Comparison of ENCODE assay signal across 13 cellular contexts in the genomic region with DNA sequence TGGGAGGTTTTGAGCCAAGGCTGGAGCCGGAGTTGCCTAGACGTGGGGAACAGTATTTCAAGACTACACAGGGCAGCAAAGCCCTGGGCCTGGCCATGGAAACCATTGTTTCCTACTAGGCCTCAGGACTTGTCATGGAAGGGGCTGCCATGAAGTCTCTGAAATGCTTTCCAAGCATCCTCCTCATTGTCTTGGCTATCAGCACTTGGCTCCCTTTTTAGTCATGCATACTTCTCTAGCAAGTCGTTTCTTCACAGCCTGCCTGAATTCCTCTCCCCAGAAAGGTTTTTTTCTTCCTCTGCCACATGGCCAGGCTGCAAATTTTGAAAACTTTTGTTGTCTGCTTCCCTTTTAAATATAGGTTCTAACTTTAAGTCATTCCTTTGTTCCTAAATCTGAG.
DNase-seq lines count a peak whose midpoint lies in the region; ATAC-seq and TF ChIP-seq lines count a peak whose summit lies in the region.
"Had no signal": no experiment of that assay in that cellular context is flagged by ENCODE, and none has a peak within 500 bp of the region (broad histone marks: within the 10 kb centered on the region; RNA-seq: fewer than 3 reads in every experiment).

No MANE protein-coding gene starts in this region.

- CTCF ChIA-PET in WTC11 (lab: Charles Lee), result no interaction called here

- H3K36me3 ChIP-seq in GM23338 (ENCODE audit: insufficient read depth) (no peaks in the 10 kb centered on the region), neuron (ENCODE audit: insufficient read depth, low read length) (no peaks in the 10 kb centered on the region), hepatocyte (replicated peaks; ENCODE audit: insufficient read depth, low read depth) (no peaks in the 10 kb centered on the region)
- H3K36me3 ChIP-seq: BLaER1 treated with 17β-estradiol and CSF1 and Interleukin-3, amounts not matched to agents 10 nM and 100 nM had no signal

- H3K4me3 ChIP-seq in GM23338 (no peak overlapping the region), fibroblast of pulmonary artery (replicated peaks; ENCODE audit: low read depth, low read length) (no peak overlapping the region), neuron (ENCODE audit: low read length) (no peak overlapping the region), hepatocyte (no peak overlapping the region)
- H3K4me3 ChIP-seq: BLaER1 treated with 17β-estradiol and CSF1 and Interleukin-3, amounts not matched to agents 10 nM and 100 nM had no signal

- no peaks in the 10 kb centered on the region for H3K9me3 ChIP-seq in neuron (ENCODE audit: low read length)
- H3K9me3 ChIP-seq in hepatocyte (ENCODE audit: low read depth), result no peaks in the 10 kb centered on the region

- POLR2A ChIA-PET in WTC11 (lab: Charles Lee), result no interaction called here

- H3K9me2 ChIP-seq in GM23338 (ENCODE audit: insufficient read depth), result no peaks in the 10 kb centered on the region
- H3K9me2 ChIP-seq in hepatocyte (replicated peaks; ENCODE audit: insufficient read depth), result no peaks in the 10 kb centered on the region

- no peaks in the 10 kb centered on the region for H3K27me3 ChIP-seq in GM23338 (ENCODE audit: insufficient read depth)
- no peaks in the 10 kb centered on the region for H3K27me3 ChIP-seq in neuron (ENCODE audit: insufficient read depth, low read length)
- H3K27me3 ChIP-seq in hepatocyte, result no peaks in the 10 kb centered on the region
- H3K27me3 ChIP-seq: BLaER1 treated with 17β-estradiol and CSF1 and Interleukin-3, amounts not matched to agents 10 nM and 100 nM had no signal

- DNase-seq in GM23338 (ENCODE audit: low spot score) (peak; percentile 30), WTC11 (ENCODE audit: low spot score) (no peak), fibroblast of pulmonary artery (ENCODE audit: low read depth) (peak; percentile 3), NCI-H2081 treated with DMSO at 0.1 percent for 48 hours (lab: John Stamatoyannopoulos, UW) (no peak), hepatocyte (ENCODE audit: low spot score) (no peak), HK-2 (ENCODE audit: unreplicated experiment) (no peak)
- DNase-seq: ACHN; CD4-positive, CD25-positive, alpha-beta regulatory T cell; DMS53; IMR-90 had no signal

- H3K4me1 ChIP-seq in GM23338 (ENCODE audit: insufficient read depth) (no peaks in the 10 kb centered on the region), neuron (ENCODE audit: insufficient read depth, low read length) (no peaks in the 10 kb centered on the region), hepatocyte (ENCODE audit: insufficient read depth) (no peaks in the 10 kb centered on the region)

- peak overlapping the region; percentile 3; the same call in 1 of the 2 replicates for H2AFZ ChIP-seq in GM23338
- H2AFZ ChIP-seq in neuron (ENCODE audit: low read depth, low read length), result peak overlapping the region; percentile 15
- H2AFZ ChIP-seq in hepatocyte, result no peak overlapping the region

- H4K20me1 ChIP-seq in GM23338 (replicated peaks; ENCODE audit: insufficient read depth) (no peaks in the 10 kb centered on the region), hepatocyte (ENCODE audit: insufficient read depth, poor library complexity, severe bottlenecking) (no peaks in the 10 kb centered on the region)
- H4K20me1 ChIP-seq: BLaER1 treated with 17β-estradiol and CSF1 and Interleukin-3, amounts not matched to agents 10 nM and 100 nM had no signal

- H3K27me3 Mint-ChIP-seq in GM23338 (ENCODE audit: insufficient read depth, low read depth, poor library complexity) (peaks cover 1% of the 10 kb centered on the region), WTC11 (ENCODE audit: low read depth) (no peaks in the 10 kb centered on the region; the same call in 1 of the 2 replicates)
- H3K27me3 Mint-ChIP-seq: CD4-positive, CD25-positive, alpha-beta regulatory T cell had no signal

- no peak for ATAC-seq in GM23338
- ATAC-seq in WTC11, result peak; percentile 67
- ATAC-seq: HCT116 had no signal

- no peak overlapping the region for H3K4me2 ChIP-seq in GM23338
- no peak overlapping the region for H3K4me2 ChIP-seq in hepatocyte

- H3K4me1 Mint-ChIP-seq in GM23338 (no peaks in the 10 kb centered on the region), WTC11 (peaks cover 11% of the 10 kb centered on the region)
- H3K4me1 Mint-ChIP-seq: CD4-positive, CD25-positive, alpha-beta regulatory T cell had no signal

- no peaks in the 10 kb centered on the region for H3F3A ChIP-seq in GM23338 (replicated peaks; ENCODE audit: low read depth)

- WGBS in hepatocyte (ENCODE audit: low lambda C conversion rate, missing lambda C conversion rate), result 75% methylated on average over 3 of the region's 3 CpGs

- no peak overlapping the region for H3K4me3 Mint-ChIP-seq in GM23338
- H3K4me3 Mint-ChIP-seq in WTC11, result no peak overlapping the region
- H3K4me3 Mint-ChIP-seq: CD4-positive, CD25-positive, alpha-beta regulatory T cell had no signal

- H3K27ac ChIP-seq in GM23338 (ENCODE audit: low read depth), result no peak overlapping the region
- no peak overlapping the region for H3K27ac ChIP-seq in hepatocyte

- H3K9me3 Mint-ChIP-seq in GM23338 (peaks cover 3% of the 10 kb centered on the region; the same call in 2 of the 3 replicates), WTC11 (peaks cover 32% of the 10 kb centered on the region)

- no peak for TF ChIP-seq CTCF in GM23338 (conservative IDR thresholded peaks at IDR 0.05; ENCODE audit: low read depth in 2 of 2)
- no peak for TF ChIP-seq CTCF in WTC11 (IDR thresholded peaks at IDR 0.05)
- TF ChIP-seq CTCF in fibroblast of pulmonary artery (IDR thresholded peaks at IDR 0.05; ENCODE audit: low read length, missing control alignments), result no peak
- TF ChIP-seq CTCF in hepatocyte (IDR thresholded peaks at IDR 0.05; ENCODE audit: poor library complexity), result no peak

- H3K27ac Mint-ChIP-seq in GM23338 (no peak overlapping the region), WTC11 (no peak overlapping the region)
- H3K27ac Mint-ChIP-seq: CD4-positive, CD25-positive, alpha-beta regulatory T cell had no signal

- peaks cover 4% of the 10 kb centered on the region; the same call in 1 of the 3 replicates for H3K36me3 Mint-ChIP-seq in GM23338 (ENCODE audit: low read depth)
- peaks cover 10% of the 10 kb centered on the region; the same call in 1 of the 2 replicates for H3K36me3 Mint-ChIP-seq in WTC11
- H3K36me3 Mint-ChIP-seq: CD4-positive, CD25-positive, alpha-beta regulatory T cell had no signal

- H3K79me2 ChIP-seq in GM23338 (replicated peaks; ENCODE audit: insufficient read depth) (no peaks in the 10 kb centered on the region), hepatocyte (no peaks in the 10 kb centered on the region)

TF ChIP-seq in GM23338, 12 proteins besides CTCF, POLR2A, EP300 and RAD21:
- TF ChIP-seq, protein P1, sequence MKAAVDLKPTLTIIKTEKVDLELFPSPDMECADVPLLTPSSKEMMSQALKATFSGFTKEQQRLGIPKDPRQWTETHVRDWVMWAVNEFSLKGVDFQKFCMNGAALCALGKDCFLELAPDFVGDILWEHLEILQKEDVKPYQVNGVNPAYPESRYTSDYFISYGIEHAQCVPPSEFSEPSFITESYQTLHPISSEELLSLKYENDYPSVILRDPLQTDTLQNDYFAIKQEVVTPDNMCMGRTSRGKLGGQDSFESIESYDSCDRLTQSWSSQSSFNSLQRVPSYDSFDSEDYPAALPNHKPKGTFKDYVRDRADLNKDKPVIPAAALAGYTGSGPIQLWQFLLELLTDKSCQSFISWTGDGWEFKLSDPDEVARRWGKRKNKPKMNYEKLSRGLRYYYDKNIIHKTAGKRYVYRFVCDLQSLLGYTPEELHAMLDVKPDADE (IDR thresholded peaks at IDR 0.05), result no peak
- no peak for TF ChIP-seq ZNF331 (CRISPR knock-in tag; IDR thresholded peaks at IDR 0.05; ENCODE audit: low read depth)
- no peak for TF ChIP-seq POLR2AphosphoS5 (IDR thresholded peaks at IDR 0.05; ENCODE audit: low read depth)

TF ChIP-seq in WTC11, 78 proteins besides CTCF, POLR2A, EP300 and RAD21:
- TF ChIP-seq ZNF423 (CRISPR knock-in tag; IDR thresholded peaks at IDR 0.05), result no peak
- TF ChIP-seq ZNF263 (CRISPR knock-in tag; IDR thresholded peaks at IDR 0.05; ENCODE audit: low read depth), result no peak
- TF ChIP-seq SMAD4 (CRISPR knock-in tag; IDR thresholded peaks at IDR 0.05), result no peak
- TF ChIP-seq GTF2I (CRISPR knock-in tag; conservative IDR thresholded peaks at IDR 0.05), result no peak
- TF ChIP-seq ZNF317 (CRISPR knock-in tag; IDR thresholded peaks at IDR 0.05; ENCODE audit: borderline replicate concordance, low read depth), result no peak
- no peak for TF ChIP-seq TCF7 (CRISPR knock-in tag; IDR thresholded peaks at IDR 0.05; ENCODE audit: low read depth)
- no peak for TF ChIP-seq ZNF671 (CRISPR knock-in tag; IDR thresholded peaks at IDR 0.05)
- TF ChIP-seq, protein P2, sequence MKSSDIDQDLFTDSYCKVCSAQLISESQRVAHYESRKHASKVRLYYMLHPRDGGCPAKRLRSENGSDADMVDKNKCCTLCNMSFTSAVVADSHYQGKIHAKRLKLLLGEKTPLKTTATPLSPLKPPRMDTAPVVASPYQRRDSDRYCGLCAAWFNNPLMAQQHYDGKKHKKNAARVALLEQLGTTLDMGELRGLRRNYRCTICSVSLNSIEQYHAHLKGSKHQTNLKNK (CRISPR knock-in tag; IDR thresholded peaks at IDR 0.05), result no peak
- TF ChIP-seq, protein P3, sequence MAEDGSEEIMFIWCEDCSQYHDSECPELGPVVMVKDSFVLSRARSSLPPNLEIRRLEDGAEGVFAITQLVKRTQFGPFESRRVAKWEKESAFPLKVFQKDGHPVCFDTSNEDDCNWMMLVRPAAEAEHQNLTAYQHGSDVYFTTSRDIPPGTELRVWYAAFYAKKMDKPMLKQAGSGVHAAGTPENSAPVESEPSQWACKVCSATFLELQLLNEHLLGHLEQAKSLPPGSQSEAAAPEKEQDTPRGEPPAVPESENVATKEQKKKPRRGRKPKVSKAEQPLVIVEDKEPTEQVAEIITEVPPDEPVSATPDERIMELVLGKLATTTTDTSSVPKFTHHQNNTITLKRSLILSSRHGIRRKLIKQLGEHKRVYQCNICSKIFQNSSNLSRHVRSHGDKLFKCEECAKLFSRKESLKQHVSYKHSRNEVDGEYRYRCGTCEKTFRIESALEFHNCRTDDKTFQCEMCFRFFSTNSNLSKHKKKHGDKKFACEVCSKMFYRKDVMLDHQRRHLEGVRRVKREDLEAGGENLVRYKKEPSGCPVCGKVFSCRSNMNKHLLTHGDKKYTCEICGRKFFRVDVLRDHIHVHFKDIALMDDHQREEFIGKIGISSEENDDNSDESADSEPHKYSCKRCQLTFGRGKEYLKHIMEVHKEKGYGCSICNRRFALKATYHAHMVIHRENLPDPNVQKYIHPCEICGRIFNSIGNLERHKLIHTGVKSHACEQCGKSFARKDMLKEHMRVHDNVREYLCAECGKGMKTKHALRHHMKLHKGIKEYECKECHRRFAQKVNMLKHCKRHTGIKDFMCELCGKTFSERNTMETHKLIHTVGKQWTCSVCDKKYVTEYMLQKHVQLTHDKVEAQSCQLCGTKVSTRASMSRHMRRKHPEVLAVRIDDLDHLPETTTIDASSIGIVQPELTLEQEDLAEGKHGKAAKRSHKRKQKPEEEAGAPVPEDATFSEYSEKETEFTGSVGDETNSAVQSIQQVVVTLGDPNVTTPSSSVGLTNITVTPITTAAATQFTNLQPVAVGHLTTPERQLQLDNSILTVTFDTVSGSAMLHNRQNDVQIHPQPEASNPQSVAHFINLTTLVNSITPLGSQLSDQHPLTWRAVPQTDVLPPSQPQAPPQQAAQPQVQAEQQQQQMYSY (CRISPR knock-in tag; IDR thresholded peaks at IDR 0.05), result no peak

Comparison
In these comparisons a context has a peak if more than half of its experiments do, and no peak if none do; other contexts are left out.
1. DNase-seq: peak in GM23338 (single experiment) and fibroblast of pulmonary artery (single experiment); none in WTC11 (single experiment), NCI-H2081 treated with DMSO at 0.1 percent for 48 hours (single experiment), hepatocyte (single experiment) and HK-2 (single experiment).